26 cellular contexts compared by ENCODE assay signal in the genomic region with DNA sequence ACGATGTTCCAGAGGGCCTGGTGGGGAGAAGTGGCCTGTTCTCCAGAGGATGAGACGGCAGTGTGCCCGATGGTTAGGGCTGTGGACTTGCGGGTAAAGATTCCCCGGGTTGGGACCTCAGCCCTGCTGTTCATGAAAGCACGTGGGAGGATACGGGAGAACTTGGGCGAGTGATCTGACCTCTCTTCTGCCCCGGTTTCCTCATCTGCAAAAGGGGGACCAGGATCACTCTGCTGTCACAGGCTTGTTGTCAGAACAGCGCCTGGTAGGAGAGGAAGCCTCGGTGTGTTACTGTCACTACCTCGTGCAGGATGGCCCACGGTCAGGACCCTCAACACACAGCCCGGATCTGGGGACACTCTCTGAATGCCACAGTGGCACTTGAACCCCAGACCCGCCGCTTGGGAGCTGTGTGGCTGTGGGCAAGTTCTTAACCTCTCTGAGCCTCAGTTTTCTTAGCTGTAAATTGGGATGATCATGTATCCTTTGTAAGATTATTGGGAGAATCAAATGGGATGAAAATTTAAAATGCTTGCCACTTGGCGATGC.
"Had no signal": no experiment of that assay in that cellular context is flagged by ENCODE, and none has a peak within 500 bp of the region (broad histone marks: within the 10 kb centered on the region; RNA-seq: fewer than 3 reads in every experiment).

No MANE protein-coding gene starts in this region.

- H3K27ac Mint-ChIP-seq: activated CD8-positive, alpha-beta T cell treated with anti-CD3 and anti-CD28 coated beads, Interleukin-2, amount 10 ng/mL, durations not matched to agents 7 days and 5 days; activated naive CD4-positive, alpha-beta T cell treated with anti-CD3 and anti-CD28 coated beads, Interleukin-2, amount 50 U/mL, for 72 hours; activated naive CD8-positive, alpha-beta T cell treated with anti-CD3 and anti-CD28 coated beads, Interleukin-2, amount 50 U/mL, for 24 hours; T-helper 1 cell treated with Interleukin-12 subunit alpha and Interleukin-12 subunit beta and Interleukin-4 antibody, amounts not matched to agents 30 μg/mL and 1 μg/mL, for 36 hours; WTC11 had no signal

- H3K4me3 Mint-ChIP-seq: activated CD8-positive, alpha-beta T cell treated with anti-CD3 and anti-CD28 coated beads, Interleukin-2, amount 10 ng/mL, durations not matched to agents 7 days and 5 days; activated naive CD8-positive, alpha-beta T cell treated with anti-CD3 and anti-CD28 coated beads, Interleukin-2, amount 50 U/mL, for 24 hours; brain; T-helper 1 cell treated with Interleukin-12 subunit alpha and Interleukin-12 subunit beta and Interleukin-4 antibody, amounts not matched to agents 30 μg/mL and 1 μg/mL, for 36 hours; WTC11 had no signal

- H3K4me1 Mint-ChIP-seq: activated naive CD8-positive, alpha-beta T cell treated with anti-CD3 and anti-CD28 coated beads, Interleukin-2, amount 50 U/mL, for 24 hours; WTC11 had no signal

- H3K36me3 ChIP-seq: MG63, SJCRH30 had no signal

- DNase-seq: activated CD4-positive, alpha-beta T cell treated with anti-CD3 and anti-CD28 coated beads for 48 hours; activated CD4-positive, alpha-beta T cell treated with anti-CD3 and anti-CD28 coated beads, Interleukin-2, amount 50 U/mL, for 4 hours; activated CD4-positive, CD25-positive, alpha-beta regulatory T cell treated with anti-CD3 and anti-CD28 coated beads, Interleukin-2, amount 50 U/mL, for 72 hours; activated CD8-positive, alpha-beta memory T cell treated with anti-CD3 and anti-CD28 coated beads, Interleukin-2, amount 50 U/mL, for 48 hours; activated CD8-positive, alpha-beta T cell treated with anti-CD3 and anti-CD28 coated beads, Interleukin-2, amount 10 ng/mL, durations not matched to agents 7 days and 5 days; activated naive CD4-positive, alpha-beta T cell; activated naive CD8-positive, alpha-beta T cell treated with anti-CD3 and anti-CD28 coated beads, Interleukin-2, amount 50 U/mL, for 24 hours; activated T-cell treated with anti-CD3 and anti-CD28 coated beads, Interleukin-2, amount 50 U/mL, for 1 hour; amniotic stem cell; MG63; NCI-H1105 treated with DMSO at 0.1 percent for 48 hours; NCI-H1436 treated with DMSO at 0.1 percent for 48 hours; NK-92 treated with Interleukin-12 subunit alpha and Interleukin-12 subunit beta, amount 100 ng/mL, for 24 hours; OCI-M1; Right ventricle myocardium superior; RPMI8226; SJCRH30; SK-N-SH; SW 1271; T-helper 9 cell had no signal

- H3K27me3 Mint-ChIP-seq: activated naive CD8-positive, alpha-beta T cell treated with anti-CD3 and anti-CD28 coated beads, Interleukin-2, amount 50 U/mL, for 24 hours had no signal

- ATAC-seq: activated CD8-positive, alpha-beta T cell treated with anti-CD3 and anti-CD28 coated beads, Interleukin-2, amount 10 ng/mL, durations not matched to agents 7 days and 5 days; activated naive CD4-positive, alpha-beta T cell treated with anti-CD3 and anti-CD28 coated beads, Interleukin-2, amount 50 U/mL, for 72 hours; activated naive CD8-positive, alpha-beta T cell treated with anti-CD3 and anti-CD28 coated beads, Interleukin-2, amount 50 U/mL, for 24 hours; Panc1; WTC11 had no signal

- H3K4me1 ChIP-seq: ascending aorta had no signal

- H3K36me3 Mint-ChIP-seq: activated naive CD4-positive, alpha-beta T cell treated with anti-CD3 and anti-CD28 coated beads, Interleukin-2, amount 50 U/mL, for 72 hours had no signal

- H3K27ac ChIP-seq: ascending aorta, SJCRH30 had no signal

- H3K27me3 ChIP-seq: ascending aorta, MG63, SJCRH30 had no signal

- H3K9me3 Mint-ChIP-seq: activated naive CD4-positive, alpha-beta T cell treated with anti-CD3 and anti-CD28 coated beads, Interleukin-2, amount 50 U/mL, for 72 hours; activated naive CD8-positive, alpha-beta T cell treated with anti-CD3 and anti-CD28 coated beads, Interleukin-2, amount 50 U/mL, for 24 hours; brain; T-helper 1 cell treated with Interleukin-12 subunit alpha and Interleukin-12 subunit beta and Interleukin-4 antibody, amounts not matched to agents 30 μg/mL and 1 μg/mL, for 36 hours; WTC11 had no signal

- H3K9me3 ChIP-seq: ascending aorta, MG63, SJCRH30, SK-N-SH had no signal

- H3K4me3 ChIP-seq: ascending aorta, MG63, SJCRH30 had no signal
